9 cellular contexts compared by ENCODE assay signal in the genomic region with DNA sequence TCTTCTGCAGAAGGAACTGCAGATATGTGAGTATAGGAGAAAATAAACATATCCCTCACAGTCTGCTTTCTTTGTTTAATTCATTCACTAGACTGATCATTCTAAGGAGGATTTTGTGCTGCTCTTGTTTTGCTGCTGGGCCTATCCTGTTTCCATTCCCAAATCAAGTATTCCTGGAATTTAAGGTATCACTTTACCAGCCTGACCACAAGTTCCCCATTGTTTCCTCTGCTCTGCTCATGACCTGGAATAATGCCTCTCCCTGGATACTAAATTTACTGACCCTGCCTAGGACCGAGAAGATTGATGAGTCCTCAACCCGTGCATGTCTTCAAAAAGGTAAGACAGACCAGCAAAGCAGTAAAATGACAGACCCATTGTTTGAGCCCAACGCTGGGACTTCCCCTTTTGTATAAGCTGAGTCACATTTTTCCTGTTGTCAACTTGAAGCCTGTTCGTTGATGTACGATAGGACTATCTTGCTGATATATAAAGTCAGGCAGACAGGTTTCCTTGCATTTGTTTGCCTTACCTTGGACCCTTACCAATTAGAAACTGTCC.
A peak's percentile ranks its signal among the peaks of the same experiment; 100 is the strongest.
DNase-seq lines count a peak whose midpoint lies in the region; ATAC-seq and TF ChIP-seq lines count a peak whose summit lies in the region.
"Had no signal": no experiment of that assay in that cellular context is flagged by ENCODE, and none has a peak within 500 bp of the region (broad histone marks: within the 10 kb centered on the region; RNA-seq: fewer than 3 reads in every experiment).

No MANE protein-coding gene starts in this region.

- TF ChIP-seq CTCF in GM12864 (IDR thresholded peaks at IDR 0.05; ENCODE audit: low read depth, low read length, missing control alignments) = no peak
- TF ChIP-seq CTCF in left ventricle myocardium inferior (IDR thresholded peaks at IDR 0.05; ENCODE audit: borderline replicate concordance) = no peak
- no peak for TF ChIP-seq CTCF in chondrocyte (IDR thresholded peaks at IDR 0.05)

- peaks cover 2% of the 10 kb centered on the region for H3K9me3 Mint-ChIP-seq in chondrocyte (ENCODE audit: low read depth)

- H3K27me3 ChIP-seq in left ventricle myocardium inferior (ENCODE audit: low read depth) = no peaks in the 10 kb centered on the region

- ATAC-seq in GM21737 (IDR thresholded peaks at IDR 0.05; ENCODE audit: unreplicated experiment) = peak; percentile 38
- ATAC-seq: Panc1 had no signal

- no peaks in the 10 kb centered on the region for H3K9me3 ChIP-seq in left ventricle myocardium inferior (replicated peaks)

- peak overlapping the region; percentile 30 for H3K4me3 ChIP-seq in GM12864 (ENCODE audit: low read depth, low read length)
- no peak overlapping the region for H3K4me3 ChIP-seq in left ventricle myocardium inferior

- H3K27ac ChIP-seq in left ventricle myocardium inferior (replicated peaks) = peak overlapping the region; percentile 36

- DNase-seq in GM12864 (ENCODE audit: low read depth) (peak; percentile 75), Kasumi-1 (lab: John Stamatoyannopoulos, UW) (peak; percentile 91 to 92), left ventricle myocardium inferior (no peak), middle frontal gyrus (ENCODE audit: extremely low spot score, low spot score) (no peak), chondrocyte (ENCODE audit: low spot score) (no peak)
- peak; percentile 25 to 29 for DNase-seq in activated CD4-positive, alpha-beta T cell treated with anti-CD3 and anti-CD28 coated beads for 4 hours
- DNase-seq in stimulated activated CD4-positive, alpha-beta T cell treated with anti-CD3 and anti-CD28 coated beads, Interleukin-12 subunit alpha, Interleukin-12 subunit beta, amount 100 ng/mL, for 48 hours (ENCODE audit: low read depth in 2 of 3, low spot score in 1 of 3) = peak; percentile 11 to 45 (median 19)

- H3K27me3 Mint-ChIP-seq in chondrocyte (ENCODE audit: low read depth) = peaks cover 6% of the 10 kb centered on the region

- no peak overlapping the region for H3K4me3 Mint-ChIP-seq in chondrocyte (ENCODE audit: unreplicated experiment)

- no peak overlapping the region for H3K27ac Mint-ChIP-seq in chondrocyte (ENCODE audit: unreplicated experiment)

- H3K4me1 Mint-ChIP-seq in chondrocyte (ENCODE audit: low read depth) = peaks cover 4% of the 10 kb centered on the region

- H3K36me3 Mint-ChIP-seq in chondrocyte (ENCODE audit: low read depth) = no peaks in the 10 kb centered on the region

- H3K36me3 ChIP-seq in left ventricle myocardium inferior = no peaks in the 10 kb centered on the region

- H3K4me1 ChIP-seq in left ventricle myocardium inferior = peaks cover 9% of the 10 kb centered on the region

- intact Hi-C loops in left ventricle myocardium inferior (cut with micrococcal nuclease) = no loop called here

Comparison
In these comparisons a context has a peak if more than half of its experiments do, and no peak if none do; other contexts are left out.
1. DNase-seq: peak in GM12864 (single experiment), Kasumi-1 (2 of 2), activated CD4-positive, alpha-beta T cell treated with anti-CD3 and anti-CD28 coated beads for 4 hours (2 of 2) and stimulated activated CD4-positive, alpha-beta T cell treated with anti-CD3 and anti-CD28 coated beads, Interleukin-12 subunit alpha, Interleukin-12 subunit beta, amount 100 ng/mL, for 48 hours (3 of 3); none in left ventricle myocardium inferior (single experiment), middle frontal gyrus (single experiment) and chondrocyte (single experiment).